ENCODE assay signal across 9 cellular contexts in genomic region chr10:74898201-74898976, GRCh38.
DNase-seq lines count a peak whose midpoint lies in the region; ATAC-seq, FAIRE-seq and TF ChIP-seq lines count a peak whose summit lies in the region.
"Had no signal": no experiment of that assay in that cellular context is flagged by ENCODE, and none has a peak within 500 bp of the region (broad histone marks: within the 10 kb centered on the region; RNA-seq: fewer than 3 reads in every experiment).

No MANE protein-coding gene starts in this region.

- TF ChIP-seq POLR2A in H54 (IDR thresholded peaks at IDR 0.05; ENCODE audit: low read depth, low read length) (no peak), NB4 (IDR thresholded peaks at IDR 0.05; ENCODE audit: extremely low read depth, insufficient read length) (no peak)

- peaks cover 40% of the 10 kb centered on the region for H3K4me1 Mint-ChIP-seq in memory B cell

- TF ChIP-seq CTCF in NB4 (IDR thresholded peaks at IDR 0.05; ENCODE audit: low read depth, low read length): no peak

- DNase-seq in H54 (ENCODE audit: insufficient read length, low spot score) (no peak), NB4 (ENCODE audit: low read depth) (peak; percentile 44), memory B cell (ENCODE audit: low spot score in 2 of 2) (no peak), GM03348 (ENCODE audit: low spot score) (no peak), KG1 (lab: John Stamatoyannopoulos, UW) (no peak), HPDE6-E6E7 (ENCODE audit: extremely low spot score) (no peak)

- ATAC-seq in GM18508 (IDR thresholded peaks at IDR 0.05; ENCODE audit: insufficient read depth, unreplicated experiment) (peak; percentile 37), memory B cell (ENCODE audit: low read depth) (peak; percentile 39), GM19324 (IDR thresholded peaks at IDR 0.05; ENCODE audit: low FRiP score, unreplicated experiment) (no peak)

- no peaks in the 10 kb centered on the region for H3K27me3 Mint-ChIP-seq in memory B cell

- H3K4me3 ChIP-seq in NB4 (ENCODE audit: low read depth, low read length): no peak overlapping the region
- H3K4me3 ChIP-seq: upper lobe of left lung had no signal

- H3K9me3 Mint-ChIP-seq in memory B cell: no peaks in the 10 kb centered on the region

- H3K36me3 Mint-ChIP-seq in memory B cell: peaks cover 1% of the 10 kb centered on the region

- H3K27ac Mint-ChIP-seq in memory B cell: no peak overlapping the region

- peak; percentile 95 for FAIRE-seq in H54 (lab: Jason Lieb, UNC)

- no peak overlapping the region for H3K4me3 Mint-ChIP-seq in memory B cell
